8 cellular contexts compared by ENCODE assay signal in the genomic region with DNA sequence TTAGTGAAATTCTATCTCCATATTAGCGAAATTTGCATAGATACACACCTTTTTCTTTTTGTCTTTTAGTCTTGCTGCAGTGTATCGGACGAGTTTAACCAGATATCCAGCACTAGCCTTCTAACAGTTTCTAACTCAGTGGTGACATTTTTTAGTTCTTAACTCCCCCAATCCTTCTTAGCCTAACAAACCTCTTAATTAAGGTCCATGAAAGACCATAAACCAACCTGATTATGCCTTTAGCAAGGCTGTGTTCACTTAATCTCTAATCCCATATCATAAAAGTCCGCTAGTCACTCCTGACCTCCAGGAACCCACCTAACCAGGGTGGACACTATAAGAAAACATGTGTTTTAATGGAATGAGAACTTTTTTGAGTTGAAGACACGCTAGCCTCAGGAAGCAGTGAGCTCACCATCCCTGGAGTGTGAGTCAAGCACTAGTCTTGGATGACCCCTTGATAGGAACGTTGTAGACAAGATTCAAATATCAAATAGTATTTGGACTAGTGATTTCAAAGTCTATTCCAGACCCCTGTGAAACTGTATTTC. TPM values are rescaled to one million over a fixed set of nuclear protein-coding genes. Genes with fewer than 3 reads are reported as not detected.
DNase-seq lines count a peak whose midpoint lies in the region; ATAC-seq lines count a peak whose summit lies in the region.

No MANE protein-coding gene starts in this region.

- peaks cover 31% of the 10 kb centered on the region for H3K4me1 ChIP-seq in CD8-positive, alpha-beta memory T cell (ENCODE audit: insufficient read depth, low read length)
- peaks cover 15% of the 10 kb centered on the region for H3K4me1 ChIP-seq in HUES6 (ENCODE audit: control insufficient read depth, insufficient read depth, low read length)
- H3K4me1 ChIP-seq in iPS-18a (ENCODE audit: control insufficient read depth, low read depth, low read length) = peaks cover 15% of the 10 kb centered on the region

- ATAC-seq in stimulated activated naive B cell treated with anti-CD40 and anti-IgM and Interleukin-4, amounts not matched to agents 10 μg/mL and 1 μg/mL and 100 μg/mL, for 72 hours (replicated peaks) = no peak
- ATAC-seq in GM19395 (IDR thresholded peaks at IDR 0.05; ENCODE audit: unreplicated experiment) = no peak
- ATAC-seq in HG03378 (IDR thresholded peaks at IDR 0.05; ENCODE audit: unreplicated experiment) = no peak

- H3K9me3 ChIP-seq in CD8-positive, alpha-beta memory T cell (ENCODE audit: low read length) = no peaks in the 10 kb centered on the region
- H3K9me3 ChIP-seq in HUES6 (ENCODE audit: control insufficient read depth, insufficient read depth, low read depth, low read length) (no peaks in the 10 kb centered on the region), iPS-18a (ENCODE audit: control insufficient read depth, low read depth, low read length) (no peaks in the 10 kb centered on the region)

- H3K27me3 ChIP-seq in CD8-positive, alpha-beta memory T cell (ENCODE audit: insufficient read depth, low read length, poor library complexity, severe bottlenecking) = no peaks in the 10 kb centered on the region
- peaks cover 19% of the 10 kb centered on the region for H3K27me3 ChIP-seq in HUES6 (ENCODE audit: control insufficient read depth, insufficient read depth, low read length)
- H3K27me3 ChIP-seq in iPS-18a (ENCODE audit: control insufficient read depth, insufficient read depth, low read length) = peaks cover 47% of the 10 kb centered on the region

- H3K4me3 ChIP-seq in CD8-positive, alpha-beta memory T cell (ENCODE audit: low read length) = peak overlapping the region; percentile 56
- H3K4me3 ChIP-seq in HUES6 (ENCODE audit: low read depth, low read length) (peak overlapping the region; percentile 98), iPS-18a (ENCODE audit: low read length) (peak overlapping the region; percentile 89)

- peaks cover 42 to 52% (median 47%) of the 10 kb centered on the region in 3 donors for H3K4me1 Mint-ChIP-seq in CD8-positive, alpha-beta memory T cell
- peaks cover 40% of the 10 kb centered on the region for H3K4me1 Mint-ChIP-seq in activated T-helper 2 cell treated with anti-CD3 and anti-CD28 coated beads, Interferon-gamma antibody, Interleukin-2, Interleukin-4, amounts not matched to agents 10 μg/mL and 5 μg/mL and 100 μg/mL, durations not matched to agents 14 hours and 24 hours and 36 hours (ENCODE audit: low read depth)
- peaks cover 17 to 31% of the 10 kb centered on the region in 2 donors for H3K4me1 Mint-ChIP-seq in stimulated activated naive B cell treated with anti-CD40 and anti-IgM and Interleukin-4, amounts not matched to agents 10 μg/mL and 1 μg/mL and 100 μg/mL, for 72 hours

- H3K9me3 Mint-ChIP-seq in CD8-positive, alpha-beta memory T cell = no peaks in the 10 kb centered on the region
- no peaks in the 10 kb centered on the region for H3K9me3 Mint-ChIP-seq in activated T-helper 2 cell treated with anti-CD3 and anti-CD28 coated beads, Interferon-gamma antibody, Interleukin-2, Interleukin-4, amounts not matched to agents 10 μg/mL and 5 μg/mL and 100 μg/mL, durations not matched to agents 14 hours and 24 hours and 36 hours
- H3K9me3 Mint-ChIP-seq in stimulated activated naive B cell treated with anti-CD40 and anti-IgM and Interleukin-4, amounts not matched to agents 10 μg/mL and 1 μg/mL and 100 μg/mL, for 72 hours = no peaks in the 10 kb centered on the region

- POLR2A ChIA-PET in CD8-positive, alpha-beta memory T cell (lab: Charles Lee) = interaction anchor here (0.5 to 7.8 kb wide), 6 partner anchors 8 to 369 kb away, joined by 4 to 197 read pairs (median 10); a partner anchor contains a TSS

- CTCF ChIA-PET in CD8-positive, alpha-beta memory T cell (lab: Charles Lee) = interaction anchor here (2.6 kb wide), 1 partner anchor 10 kb away, joined by 22 read pairs; no protein-coding TSS in a partner anchor

- H3K27me3 Mint-ChIP-seq in CD8-positive, alpha-beta memory T cell = peaks cover 0 to 11% of the 10 kb centered on the region in 2 donors
- no peaks in the 10 kb centered on the region for H3K27me3 Mint-ChIP-seq in activated T-helper 2 cell treated with anti-CD3 and anti-CD28 coated beads, Interferon-gamma antibody, Interleukin-2, Interleukin-4, amounts not matched to agents 10 μg/mL and 5 μg/mL and 100 μg/mL, durations not matched to agents 14 hours and 24 hours and 36 hours (ENCODE audit: low read depth)
- no peaks in the 10 kb centered on the region for H3K27me3 Mint-ChIP-seq in stimulated activated naive B cell treated with anti-CD40 and anti-IgM and Interleukin-4, amounts not matched to agents 10 μg/mL and 1 μg/mL and 100 μg/mL, for 72 hours

- peak overlapping the region; percentile 92 to 99 (median 98) for H3K27ac Mint-ChIP-seq in CD8-positive, alpha-beta memory T cell
- H3K27ac Mint-ChIP-seq in activated T-helper 2 cell treated with anti-CD3 and anti-CD28 coated beads, Interferon-gamma antibody, Interleukin-2, Interleukin-4, amounts not matched to agents 10 μg/mL and 5 μg/mL and 100 μg/mL, durations not matched to agents 14 hours and 24 hours and 36 hours = peak overlapping the region; percentile 93
- H3K27ac Mint-ChIP-seq in stimulated activated naive B cell treated with anti-CD40 and anti-IgM and Interleukin-4, amounts not matched to agents 10 μg/mL and 1 μg/mL and 100 μg/mL, for 72 hours = peak overlapping the region; percentile 74

- peak overlapping the region; percentile 89 to 99 (median 96) for H3K4me3 Mint-ChIP-seq in CD8-positive, alpha-beta memory T cell
- peak overlapping the region; percentile 88 for H3K4me3 Mint-ChIP-seq in activated T-helper 2 cell treated with anti-CD3 and anti-CD28 coated beads, Interferon-gamma antibody, Interleukin-2, Interleukin-4, amounts not matched to agents 10 μg/mL and 5 μg/mL and 100 μg/mL, durations not matched to agents 14 hours and 24 hours and 36 hours (ENCODE audit: low read depth)
- H3K4me3 Mint-ChIP-seq in stimulated activated naive B cell treated with anti-CD40 and anti-IgM and Interleukin-4, amounts not matched to agents 10 μg/mL and 1 μg/mL and 100 μg/mL, for 72 hours = peak overlapping the region; percentile 89 to 97

- H3K9ac ChIP-seq in HUES6 (ENCODE audit: low read length) (peak overlapping the region; percentile 11), iPS-18a (ENCODE audit: low read length) (peak overlapping the region; percentile 78)

- no peak for DNase-seq in CD8-positive, alpha-beta memory T cell
- DNase-seq in activated T-helper 2 cell treated with anti-CD3 and anti-CD28 coated beads, Interferon-gamma antibody, Interleukin-2, Interleukin-4, amounts not matched to agents 10 μg/mL and 5 μg/mL and 100 μg/mL, durations not matched to agents 14 hours and 24 hours and 36 hours (ENCODE audit: low spot score) = no peak
- DNase-seq in stimulated activated naive B cell treated with anti-CD40 and anti-IgM and Interleukin-4, amounts not matched to agents 10 μg/mL and 1 μg/mL and 100 μg/mL, for 72 hours = no peak
- DNase-seq in SHP77 (lab: John Stamatoyannopoulos, UW) = no peak

- intact Hi-C loops in activated T-helper 2 cell treated with anti-CD3 and anti-CD28 coated beads, Interferon-gamma antibody, Interleukin-2, Interleukin-4, amounts not matched to agents 10 μg/mL and 5 μg/mL and 100 μg/mL, durations not matched to agents 14 hours and 24 hours and 36 hours (cut with micrococcal nuclease) = loop anchor here (5.0 kb wide), 3 partner anchors 61 to 114 kb away; a partner anchor contains a TSS

- H3K36me3 Mint-ChIP-seq in CD8-positive, alpha-beta memory T cell = peaks cover 0 to 51% (median 4%) of the 10 kb centered on the region in 3 donors
- H3K36me3 Mint-ChIP-seq in activated T-helper 2 cell treated with anti-CD3 and anti-CD28 coated beads, Interferon-gamma antibody, Interleukin-2, Interleukin-4, amounts not matched to agents 10 μg/mL and 5 μg/mL and 100 μg/mL, durations not matched to agents 14 hours and 24 hours and 36 hours (ENCODE audit: low read depth) = peaks cover 55% of the 10 kb centered on the region
- peaks cover 3 to 4% of the 10 kb centered on the region in 2 donors for H3K36me3 Mint-ChIP-seq in stimulated activated naive B cell treated with anti-CD40 and anti-IgM and Interleukin-4, amounts not matched to agents 10 μg/mL and 1 μg/mL and 100 μg/mL, for 72 hours

- peak overlapping the region; percentile 98 for H3K27ac ChIP-seq in CD8-positive, alpha-beta memory T cell (ENCODE audit: low read depth, low read length)
- no peak overlapping the region for H3K27ac ChIP-seq in HUES6 (ENCODE audit: low read depth, low read length)
- no peak overlapping the region for H3K27ac ChIP-seq in iPS-18a (ENCODE audit: low read length)

- peaks cover 2% of the 10 kb centered on the region for H3K36me3 ChIP-seq in CD8-positive, alpha-beta memory T cell (ENCODE audit: insufficient read depth, low read length)
- H3K36me3 ChIP-seq in HUES6 (ENCODE audit: control insufficient read depth, insufficient read depth, low read length) = peaks cover 6% of the 10 kb centered on the region; the same call in 1 of the 2 replicates
- no peaks in the 10 kb centered on the region for H3K36me3 ChIP-seq in iPS-18a (ENCODE audit: control insufficient read depth, low read depth, low read length)

RNA-seq across cellular contexts. Expression of a gene that starts 9.4 kb away (rescaled TPM):
- total RNA-seq in CD8-positive, alpha-beta memory T cell = 10 to 100 TPM; 47.1 to 48.7 TPM
- polyA plus RNA-seq in CD8-positive, alpha-beta memory T cell = 10.0 TPM
- 49.0 and 53.4 TPM in 2 replicates for total RNA-seq in activated T-helper 2 cell treated with anti-CD3 and anti-CD28 coated beads, Interferon-gamma antibody, Interleukin-2, Interleukin-4, amounts not matched to agents 10 μg/mL and 5 μg/mL and 100 μg/mL, durations not matched to agents 14 hours and 24 hours and 36 hours

RNA-seq across cellular contexts. Expression of a gene that starts 30.6 kb away (rescaled TPM):
- 1 to 10 TPM; 9.1 TPM for total RNA-seq in CD8-positive, alpha-beta memory T cell
- 1.3 TPM for polyA plus RNA-seq in CD8-positive, alpha-beta memory T cell
- 8.9 and 12.2 TPM in 2 replicates for total RNA-seq in activated T-helper 2 cell treated with anti-CD3 and anti-CD28 coated beads, Interferon-gamma antibody, Interleukin-2, Interleukin-4, amounts not matched to agents 10 μg/mL and 5 μg/mL and 100 μg/mL, durations not matched to agents 14 hours and 24 hours and 36 hours

RNA-seq across cellular contexts. Expression of a gene that starts 58.8 kb away (rescaled TPM):
- 1 to 10 TPM; 2.7 TPM for total RNA-seq in CD8-positive, alpha-beta memory T cell
- polyA plus RNA-seq in CD8-positive, alpha-beta memory T cell = 0.68 TPM
- total RNA-seq in activated T-helper 2 cell treated with anti-CD3 and anti-CD28 coated beads, Interferon-gamma antibody, Interleukin-2, Interleukin-4, amounts not matched to agents 10 μg/mL and 5 μg/mL and 100 μg/mL, durations not matched to agents 14 hours and 24 hours and 36 hours = 5.3 and 6.0 TPM in 2 replicates
